13 cellular contexts compared by ENCODE assay signal in the genomic region with DNA sequence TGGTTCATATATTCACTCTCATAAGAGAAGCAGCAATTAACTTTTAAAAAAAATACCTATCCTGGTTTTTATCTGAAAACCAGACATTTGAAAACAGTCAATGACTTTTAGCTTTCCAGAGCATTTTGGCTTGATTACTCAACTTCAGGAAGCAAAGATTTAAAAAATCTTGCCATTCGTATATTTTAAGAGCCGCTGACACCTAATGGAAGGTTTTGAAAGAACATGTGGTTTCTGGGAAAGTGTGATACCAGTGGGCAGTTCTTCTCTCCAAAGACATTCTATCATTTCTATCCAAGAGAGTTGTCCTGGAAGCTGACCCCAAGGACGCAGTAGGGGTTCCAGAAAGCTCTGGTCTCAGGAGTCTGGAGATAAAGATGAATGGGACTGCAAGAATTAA.
DNase-seq lines count a peak whose midpoint lies in the region; ATAC-seq and TF ChIP-seq lines count a peak whose summit lies in the region.
"Had no signal": no experiment of that assay in that cellular context is flagged by ENCODE, and none has a peak within 500 bp of the region (broad histone marks: within the 10 kb centered on the region; RNA-seq: fewer than 3 reads in every experiment).

No MANE protein-coding gene starts in this region.

- H3K4me1 Mint-ChIP-seq in nephron progenitor cell: peaks cover 64% of the 10 kb centered on the region

- H3K27me3 Mint-ChIP-seq in nephron progenitor cell (ENCODE audit: low read depth, poor library complexity): peaks cover 3% of the 10 kb centered on the region

- TF ChIP-seq CTCF in choroid plexus epithelial cell (conservative IDR thresholded peaks at IDR 0.05; ENCODE audit: low read depth, low read length) (peak; percentile 53), nephron progenitor cell (IDR thresholded peaks at IDR 0.05) (no peak), left lung (IDR thresholded peaks at IDR 0.05) (no peak)

- no peaks in the 10 kb centered on the region for H3K36me3 Mint-ChIP-seq in nephron progenitor cell (ENCODE audit: low read depth)
- H3K36me3 Mint-ChIP-seq: activated naive CD4-positive, alpha-beta T cell treated with anti-CD3 and anti-CD28 coated beads, Interleukin-2, amount 50 U/mL, for 72 hours had no signal

- H3K27ac Mint-ChIP-seq in nephron progenitor cell: peak overlapping the region; percentile 96
- H3K27ac Mint-ChIP-seq: activated naive CD4-positive, alpha-beta T cell treated with anti-CD3 and anti-CD28 coated beads, Interleukin-2, amount 50 U/mL, for 72 hours had no signal

- no peak overlapping the region for H3K4me3 Mint-ChIP-seq in nephron progenitor cell

- H3K9me3 Mint-ChIP-seq in nephron progenitor cell: no peaks in the 10 kb centered on the region
- H3K9me3 Mint-ChIP-seq: activated naive CD4-positive, alpha-beta T cell treated with anti-CD3 and anti-CD28 coated beads, Interleukin-2, amount 50 U/mL, for 72 hours had no signal

- ATAC-seq in left lung: no peak
- ATAC-seq: activated naive CD4-positive, alpha-beta T cell treated with anti-CD3 and anti-CD28 coated beads, Interleukin-2, amount 50 U/mL, for 72 hours had no signal

- H3K9me3 ChIP-seq in left lung: no peaks in the 10 kb centered on the region
- H3K9me3 ChIP-seq: heart left ventricle, ovary had no signal

- H3K36me3 ChIP-seq in left lung: no peaks in the 10 kb centered on the region
- H3K36me3 ChIP-seq: heart left ventricle, ovary had no signal

- H3K4me1 ChIP-seq in left lung: no peaks in the 10 kb centered on the region

- intact Hi-C loops in left lung (cut with DNase I): no loop called here

- DNase-seq in EL (peak; percentile 41), NCI-H1694 treated with DMSO at 0.1 percent for 48 hours (lab: John Stamatoyannopoulos, UW) (peak; percentile 41), choroid plexus epithelial cell (ENCODE audit: low read depth) (peak; percentile 75), nephron progenitor cell (no peak), NCI-H128 (lab: John Stamatoyannopoulos, UW; ENCODE audit: unreplicated experiment) (no peak), activated T-cell treated with anti-CD3 and anti-CD28 coated beads for 4 hours (no peak), left lung (no peak)
- DNase-seq in activated T-cell treated with anti-CD3 and anti-CD28 coated beads, Interleukin-2, amount 50 U/mL, for 1 hour: no peak
- DNase-seq: heart left ventricle; ovary; stimulated activated CD8-positive, alpha-beta memory T cell treated with anti-CD3 and anti-CD28 coated beads, Interleukin-4, amount 100 ng/mL, for 48 hours; T-helper 9 cell had no signal

- no peaks in the 10 kb centered on the region for H3K27me3 ChIP-seq in left lung
- H3K27me3 ChIP-seq: heart left ventricle, ovary had no signal

- H3K4me3 ChIP-seq in choroid plexus epithelial cell (ENCODE audit: low read depth, low read length): no peak overlapping the region
- H3K4me3 ChIP-seq in left lung: no peak overlapping the region
- H3K4me3 ChIP-seq: heart left ventricle, ovary had no signal

- H3K27ac ChIP-seq in left lung: no peak overlapping the region
- H3K27ac ChIP-seq: heart left ventricle, ovary had no signal

Comparison
In these comparisons a context has a peak if more than half of its experiments do, and no peak if none do; other contexts are left out.
1. DNase-seq: peak in EL (single experiment), NCI-H1694 treated with DMSO at 0.1 percent for 48 hours (single experiment) and choroid plexus epithelial cell (single experiment); none in nephron progenitor cell (single experiment), activated T-cell treated with anti-CD3 and anti-CD28 coated beads, Interleukin-2, amount 50 U/mL, for 1 hour (single experiment), NCI-H128 (single experiment), activated T-cell treated with anti-CD3 and anti-CD28 coated beads for 4 hours (single experiment) and left lung (0 of 2).